In the genomic region with DNA sequence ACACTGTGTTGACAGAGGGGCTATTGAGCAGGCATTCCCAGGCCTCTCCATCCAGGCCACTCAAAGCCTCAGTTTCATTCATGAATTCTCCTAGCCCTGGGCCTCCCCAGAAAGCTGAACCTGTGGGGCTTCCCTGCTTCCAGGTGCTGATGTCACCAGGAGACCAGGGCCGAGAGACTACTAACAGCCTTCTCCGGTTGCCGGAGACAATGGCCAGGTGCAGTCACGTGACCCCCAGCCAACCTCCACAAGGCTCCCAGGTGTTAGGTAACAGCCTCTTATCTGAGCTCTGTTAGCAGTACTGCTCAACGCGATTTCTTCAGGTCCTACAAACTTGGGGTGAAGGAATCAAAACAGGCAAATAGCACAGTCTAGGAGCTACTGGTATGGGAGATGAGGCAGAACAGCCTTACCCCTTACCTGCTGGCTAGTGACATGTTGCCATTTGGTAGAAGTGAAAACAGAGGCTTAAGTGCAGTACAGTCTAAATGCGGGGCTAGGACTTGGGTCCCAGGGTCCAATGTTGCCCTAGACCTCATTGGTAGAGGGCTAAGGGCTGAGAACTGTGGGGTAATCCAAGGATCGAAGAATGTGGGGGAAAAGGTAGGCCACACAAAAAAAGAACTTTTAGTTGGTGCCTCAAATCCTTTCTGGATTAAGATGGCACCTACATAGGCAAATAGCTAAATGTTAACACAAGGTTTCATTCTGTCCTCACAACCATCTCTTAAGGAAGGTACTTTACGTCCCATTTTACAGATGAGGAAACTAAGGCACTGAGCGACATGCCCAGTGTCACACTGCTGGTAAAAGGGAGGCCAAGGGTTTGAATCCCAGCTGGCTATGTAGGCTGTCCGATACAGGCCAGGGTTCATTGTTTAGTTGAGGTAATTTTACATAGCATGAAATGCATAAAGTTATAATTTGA, we compare ENCODE assay signal across 8 cellular contexts. TPM values are rescaled to one million over a fixed set of nuclear protein-coding genes. Genes with fewer than 3 reads are reported as not detected.
A peak's percentile ranks its signal among the peaks of the same experiment; 100 is the strongest.
DNase-seq lines count a peak whose midpoint lies in the region; ATAC-seq and TF ChIP-seq lines count a peak whose summit lies in the region.

No MANE protein-coding gene starts in this region.

- H3K4me1 Mint-ChIP-seq in CD8-positive, alpha-beta memory T cell: peaks cover 60 to 76% (median 72%) of the 10 kb centered on the region in 3 donors
- H3K4me1 Mint-ChIP-seq in activated CD8-positive, alpha-beta T cell treated with anti-CD3 and anti-CD28 coated beads for 36 hours (ENCODE audit: low read depth): peaks cover 58% of the 10 kb centered on the region

- no peaks in the 10 kb centered on the region for H3K27me3 ChIP-seq in CD8-positive, alpha-beta memory T cell (ENCODE audit: insufficient read depth, low read length, poor library complexity, severe bottlenecking)
- no peaks in the 10 kb centered on the region for H3K27me3 ChIP-seq in lung (ENCODE audit: control insufficient read depth, insufficient read depth)

- no peak for TF ChIP-seq CTCF in activated CD8-positive, alpha-beta T cell treated with anti-CD3 and anti-CD28 coated beads for 36 hours (IDR thresholded peaks at IDR 0.05)
- TF ChIP-seq CTCF in lung (IDR thresholded peaks at IDR 0.05; ENCODE audit: control extremely low read depth, extremely low read depth): no peak

- H3K27ac ChIP-seq in CD8-positive, alpha-beta memory T cell (ENCODE audit: low read depth, low read length): peak overlapping the region; percentile 38
- peak overlapping the region in 1 of 2 donors; percentile 44 for H3K27ac ChIP-seq in lung (ENCODE audit: low read depth in 1 of 2, low read length in 1 of 2)

- no peaks in the 10 kb centered on the region for H3K27me3 Mint-ChIP-seq in CD8-positive, alpha-beta memory T cell
- no peaks in the 10 kb centered on the region for H3K27me3 Mint-ChIP-seq in activated CD8-positive, alpha-beta T cell treated with anti-CD3 and anti-CD28 coated beads for 36 hours

- peaks cover 27% of the 10 kb centered on the region for H3K36me3 ChIP-seq in CD8-positive, alpha-beta memory T cell (ENCODE audit: insufficient read depth, low read length)
- no peaks in the 10 kb centered on the region for H3K36me3 ChIP-seq in lung (ENCODE audit: control insufficient read depth in 2 of 2, insufficient read depth in 2 of 2, low read length in 2 of 2)

- H3K36me3 Mint-ChIP-seq in CD8-positive, alpha-beta memory T cell: peaks cover 17 to 65% (median 22%) of the 10 kb centered on the region in 3 donors
- peaks cover 60% of the 10 kb centered on the region for H3K36me3 Mint-ChIP-seq in activated CD8-positive, alpha-beta T cell treated with anti-CD3 and anti-CD28 coated beads for 36 hours (ENCODE audit: low read depth)

- peak; percentile 47 to 78 (median 65) for DNase-seq in CD8-positive, alpha-beta memory T cell
- DNase-seq in NCI-H1436 treated with DMSO at 0.1 percent for 48 hours (lab: John Stamatoyannopoulos, UW): peak; percentile 65
- peak; percentile 62 for DNase-seq in activated CD8-positive, alpha-beta T cell treated with anti-CD3 and anti-CD28 coated beads for 36 hours
- DNase-seq in lung (ENCODE audit: low spot score): peak; percentile 79
- no peak for DNase-seq in ecto neural progenitor cell (ENCODE audit: low spot score)
- DNase-seq in middle frontal gyrus (ENCODE audit: extremely low spot score, low spot score): no peak
- no peak for DNase-seq in pons (ENCODE audit: low spot score)
- DNase-seq in NAMALWA (ENCODE audit: low spot score): no peak

- CTCF ChIA-PET in CD8-positive, alpha-beta memory T cell (lab: Charles Lee): interaction anchor here (1.6 to 12.4 kb wide), 4 partner anchors 14 to 90 kb away, joined by 7 to 211 read pairs (median 46); no protein-coding TSS in a partner anchor
- CTCF ChIA-PET in activated CD8-positive, alpha-beta T cell treated with anti-CD3 and anti-CD28 coated beads for 36 hours (lab: Charles Lee): interaction anchor here (0.9 to 13.8 kb wide), 8 partner anchors 8 to 96 kb away, joined by 3 to 155 read pairs (median 6); no protein-coding TSS in a partner anchor

- POLR2A ChIA-PET in CD8-positive, alpha-beta memory T cell (lab: Charles Lee): interaction anchor here (1.0 to 5.1 kb wide), 8 partner anchors 10 to 1031 kb away, joined by 3 to 58 read pairs (median 7); no protein-coding TSS in a partner anchor
- POLR2A ChIA-PET in activated CD8-positive, alpha-beta T cell treated with anti-CD3 and anti-CD28 coated beads for 36 hours (lab: Charles Lee): interaction anchor here (0.6 to 14.7 kb wide), 8 partner anchors 14 to 171 kb away, joined by 3 to 214 read pairs (median 9); a partner anchor contains a TSS

- no peak for ATAC-seq in activated CD8-positive, alpha-beta T cell treated with anti-CD3 and anti-CD28 coated beads for 36 hours
- ATAC-seq in lung (ENCODE audit: insufficient read depth, low FRiP score): no peak

- H3K4me3 Mint-ChIP-seq in CD8-positive, alpha-beta memory T cell: peak overlapping the region; percentile 97 to 100 (median 99)
- H3K4me3 Mint-ChIP-seq in activated CD8-positive, alpha-beta T cell treated with anti-CD3 and anti-CD28 coated beads for 36 hours: peak overlapping the region; percentile 92

- no peaks in the 10 kb centered on the region for H3K9me3 Mint-ChIP-seq in CD8-positive, alpha-beta memory T cell
- H3K9me3 Mint-ChIP-seq in activated CD8-positive, alpha-beta T cell treated with anti-CD3 and anti-CD28 coated beads for 36 hours: no peaks in the 10 kb centered on the region

- intact Hi-C loops in activated CD8-positive, alpha-beta T cell treated with anti-CD3 and anti-CD28 coated beads for 36 hours (cut with micrococcal nuclease): loop anchor here (10.0 kb wide), 1 partner anchor 59 kb away; no protein-coding TSS in a partner anchor

- 77 to 84% methylated on average over 11 of the region's 11 CpGs for WGBS in lung, 2 donors

- H3K27ac Mint-ChIP-seq in CD8-positive, alpha-beta memory T cell: peak overlapping the region; percentile 95 to 100 (median 98)
- peak overlapping the region; percentile 99 for H3K27ac Mint-ChIP-seq in activated CD8-positive, alpha-beta T cell treated with anti-CD3 and anti-CD28 coated beads for 36 hours

- no peaks in the 10 kb centered on the region for H3K9me3 ChIP-seq in CD8-positive, alpha-beta memory T cell (ENCODE audit: low read length)
- H3K9me3 ChIP-seq in lung (ENCODE audit: control insufficient read depth in 2 of 2, insufficient read depth in 1 of 2, low read length in 1 of 2): no peaks in the 10 kb centered on the region

- peak overlapping the region; percentile 91 for H3K4me3 ChIP-seq in CD8-positive, alpha-beta memory T cell (ENCODE audit: low read length)
- no peak overlapping the region for H3K4me3 ChIP-seq in lung

- peaks cover 70% of the 10 kb centered on the region for H3K4me1 ChIP-seq in CD8-positive, alpha-beta memory T cell (ENCODE audit: insufficient read depth, low read length)
- H3K4me1 ChIP-seq in lung (ENCODE audit: control insufficient read depth in 2 of 2, insufficient read depth in 2 of 2, low read length in 2 of 2): peaks cover 0 to 6% of the 10 kb centered on the region in 2 donors

RNA-seq across cellular contexts. Expression of a gene that starts 3.8 kb away (rescaled TPM):
- 10 to 100 TPM; 71.7 to 74.1 TPM for total RNA-seq in CD8-positive, alpha-beta memory T cell
- polyA plus RNA-seq in CD8-positive, alpha-beta memory T cell: 42.3 TPM
- total RNA-seq in activated CD8-positive, alpha-beta T cell treated with anti-CD3 and anti-CD28 coated beads for 36 hours: 10 to 100 TPM; 83.6 to 87.8 TPM
- 10 to 100 TPM; 43.7 to 66.0 TPM for total RNA-seq in lung
- 10 to 100 TPM; 16.5 to 20.6 TPM for polyA plus RNA-seq in lung

Comparison
In these comparisons a context has a peak if more than half of its experiments do, and no peak if none do; other contexts are left out.
1. DNase-seq: peak in CD8-positive, alpha-beta memory T cell (5 of 5), NCI-H1436 treated with DMSO at 0.1 percent for 48 hours (single experiment), activated CD8-positive, alpha-beta T cell treated with anti-CD3 and anti-CD28 coated beads for 36 hours (single experiment) and lung (single experiment); none in ecto neural progenitor cell (single experiment), middle frontal gyrus (single experiment), pons (single experiment) and NAMALWA (single experiment).